In genomic region chr16:72987480-72987901, GRCh38 we compare ENCODE assay signal across 23 cellular contexts.
DNase-seq lines count a peak whose midpoint lies in the region; ATAC-seq, FAIRE-seq and TF ChIP-seq lines count a peak whose summit lies in the region.
"Had no signal": no experiment of that assay in that cellular context is flagged by ENCODE, and none has a peak within 500 bp of the region (broad histone marks: within the 10 kb centered on the region; RNA-seq: fewer than 3 reads in every experiment).

No MANE protein-coding gene starts in this region.

- TF ChIP-seq POLR2A in lower leg skin (IDR thresholded peaks at IDR 0.05), result no peak

- intact Hi-C loops in mammary epithelial cell (cut with micrococcal nuclease) (loop anchor here (1.0 to 5.0 kb wide), 2 partner anchors 14 to 155 kb away; no protein-coding TSS in a partner anchor), lower leg skin (cut with DNase I; ENCODE audit: low total_unique reads) (no loop called here), tibial artery (cut with DNase I; ENCODE audit: low total_unique reads) (loop anchor here (5.0 to 10.0 kb wide), 2 partner anchors 40 to 57 kb away; partner anchors contain the start of gene ZFHX3), Calu3 (cut with micrococcal nuclease; ENCODE audit: unreplicated experiment) (no loop called here)

- no peaks in the 10 kb centered on the region for H3K9me3 Mint-ChIP-seq in Calu3 (ENCODE audit: low read depth, unreplicated experiment)
- H3K9me3 Mint-ChIP-seq: T-helper 2 cell treated with Interferon-gamma antibody and Interleukin-4, amounts not matched to agents 5 μg/mL and 100 μg/mL, for 36 hours had no signal

- H3K4me1 ChIP-seq in mammary epithelial cell (ENCODE audit: insufficient read depth, low read length) (peaks cover 46% of the 10 kb centered on the region), tibial artery (peaks cover 8 to 98% (median 77%) of the 10 kb centered on the region in 4 donors)

- no peak overlapping the region for H2AFZ ChIP-seq in mammary epithelial cell (ENCODE audit: low read depth, low read length)

- H3K27ac ChIP-seq in mammary epithelial cell (ENCODE audit: insufficient read depth, low read depth, low read length), result peak overlapping the region; percentile 8
- H3K27ac ChIP-seq in tibial artery, result peak overlapping the region; percentile 82 to 89
- H3K27ac ChIP-seq: 22Rv1, BLaER1, pancreas, SJCRH30 had no signal

- H3K4me3 Mint-ChIP-seq in Calu3 (ENCODE audit: low read depth, unreplicated experiment), result no peak overlapping the region
- H3K4me3 Mint-ChIP-seq: T-helper 2 cell treated with Interferon-gamma antibody and Interleukin-4, amounts not matched to agents 5 μg/mL and 100 μg/mL, for 36 hours had no signal

- no peak overlapping the region for H3K9ac ChIP-seq in mammary epithelial cell (ENCODE audit: insufficient read depth, low read length)
- H3K9ac ChIP-seq: BLaER1 had no signal

- peak overlapping the region; percentile 40 for H3K4me2 ChIP-seq in mammary epithelial cell (ENCODE audit: insufficient read depth, low read depth, low read length)
- H3K4me2 ChIP-seq: BLaER1, smooth muscle cell had no signal

- DNase-seq in DMS79 treated with DMSO at 0.1 percent for 48 hours (lab: John Stamatoyannopoulos, UW), result peak; percentile 20
- DNase-seq in DMS79 (lab: John Stamatoyannopoulos, UW), result no peak
- DNase-seq in mammary epithelial cell, result peak; percentile 89
- DNase-seq in lower leg skin (ENCODE audit: low spot score in 2 of 2), result peak; percentile 42 to 54
- DNase-seq in tibial artery, result peak in 1 of 2 donors; percentile 37
- DNase-seq in urothelium cell line (ENCODE audit: low spot score), result no peak
- DNase-seq in Calu3, result no peak
- DNase-seq: activated effector memory CD4-positive, alpha-beta T cell treated with Interleukin-2 at 50 U/mL for 16 hours; caudate nucleus; effector CD4-positive, alpha-beta T cell; Karpas-422; left colon; NCI-H1092 treated with DMSO at 0.1 percent for 48 hours; NCI-H2227 treated with DMSO at 0.1 percent for 48 hours; pancreas; SJCRH30; stimulated activated CD4-positive, alpha-beta T cell treated with anti-CD3 and anti-CD28 coated beads, Interleukin-4, amount 100 ng/mL, for 4 hours; stimulated activated CD8-positive, alpha-beta memory T cell treated with anti-CD3 and anti-CD28 coated beads, Interleukin-4, amount 100 ng/mL, for 48 hours had no signal

- in situ Hi-C loops in mammary epithelial cell (cut with MboI; ENCODE audit: low sequenced_read_pairs in 2 of 2), result no loop called here

- H3K36me3 Mint-ChIP-seq in Calu3 (ENCODE audit: insufficient read depth, unreplicated experiment), result no peaks in the 10 kb centered on the region

- CTCF ChIA-PET in mammary epithelial cell (lab: Charles Lee; ENCODE audit: low non-redundant PET) (interaction anchor here (0.5 to 0.6 kb wide), 2 partner anchors 49 to 155 kb away, joined by 3 to 5 read pairs; no protein-coding TSS in a partner anchor), Calu3 (lab: Charles Lee) (no interaction called here)

- H3K4me3 ChIP-seq in mammary epithelial cell (replicated peaks in 1 of 3; ENCODE audit: insufficient read depth in 1 of 3, low read depth in 2 of 3, low read length in 3 of 3), result no peak overlapping the region
- no peak overlapping the region for H3K4me3 ChIP-seq in lower leg skin (ENCODE audit: low read depth, poor library complexity, severe bottlenecking)
- no peak overlapping the region for H3K4me3 ChIP-seq in tibial artery
- H3K4me3 ChIP-seq: BLaER1, pancreas, SJCRH30, smooth muscle cell had no signal

- ATAC-seq in GM19455 (IDR thresholded peaks at IDR 0.05; ENCODE audit: unreplicated experiment), result no peak
- ATAC-seq: left colon, pancreas had no signal

- whole genome bisulfite sequencing in mammary epithelial cell (ENCODE audit: low coverage, missing lambda C conversion rate), result 0% methylated on average over 3 of the region's 3 CpGs
- whole genome bisulfite sequencing in lower leg skin, 2 donors, result 50 to 54% methylated on average over 3 of the region's 3 CpGs

- H3K9me3 ChIP-seq in mammary epithelial cell (replicated peaks; ENCODE audit: insufficient read depth, low read length) (no peaks in the 10 kb centered on the region), tibial artery (no peaks in the 10 kb centered on the region)
- H3K9me3 ChIP-seq: BLaER1, pancreas, SJCRH30 had no signal

- FAIRE-seq in urothelium cell line (lab: Jason Lieb, UNC), result no peak
- FAIRE-seq: pancreas had no signal

- no peak overlapping the region for H3K27ac Mint-ChIP-seq in Calu3 (ENCODE audit: unreplicated experiment)
- H3K27ac Mint-ChIP-seq: T-helper 2 cell treated with Interferon-gamma antibody and Interleukin-4, amounts not matched to agents 5 μg/mL and 100 μg/mL, for 36 hours had no signal

- TF ChIP-seq CTCF in mammary epithelial cell (conservative IDR thresholded peaks at IDR 0.05 in 1 of 2, IDR thresholded peaks at IDR 0.05 in 1 of 2; ENCODE audit: extremely low read depth in 1 of 2, insufficient read depth in 1 of 2, low read depth in 1 of 2, low read length in 2 of 2) (peak in 1 of 2 donors; percentile 38), lower leg skin (IDR thresholded peaks at IDR 0.05) (no peak), tibial artery (IDR thresholded peaks at IDR 0.05) (no peak), Calu3 (IDR thresholded peaks at IDR 0.05; ENCODE audit: unreplicated experiment) (no peak)

- H3K27me3 ChIP-seq in mammary epithelial cell (ENCODE audit: insufficient read depth, low read length) (no peaks in the 10 kb centered on the region), tibial artery (no peaks in the 10 kb centered on the region)
- H3K27me3 ChIP-seq: BLaER1, pancreas, SJCRH30 had no signal

- peaks cover 41% of the 10 kb centered on the region for H3K4me1 Mint-ChIP-seq in Calu3 (ENCODE audit: low read depth, unreplicated experiment)

- H3K27me3 Mint-ChIP-seq in Calu3 (ENCODE audit: unreplicated experiment), result no peaks in the 10 kb centered on the region

- H3K36me3 ChIP-seq in mammary epithelial cell (ENCODE audit: insufficient read depth, low read length), result no peaks in the 10 kb centered on the region
- no peaks in the 10 kb centered on the region for H3K36me3 ChIP-seq in tibial artery
- H3K36me3 ChIP-seq: BLaER1, pancreas, SJCRH30 had no signal

- peaks cover 71% of the 10 kb centered on the region for H3K79me2 ChIP-seq in mammary epithelial cell (ENCODE audit: insufficient read depth, low read length)

- no TSS peak for BruUV-seq in mammary epithelial cell (replicated peaks; lab: Mats Ljungman, UMichigan)
- no TSS peak for BruUV-seq in Calu3 (replicated peaks; lab: Mats Ljungman, UMichigan)

- dilution Hi-C loops in mammary epithelial cell (cut with HindIII; ENCODE audit: low sequenced_read_pairs), result no loop called here

- no peaks in the 10 kb centered on the region for H4K20me1 ChIP-seq in mammary epithelial cell (ENCODE audit: insufficient read depth, low read length)
- H4K20me1 ChIP-seq: BLaER1 had no signal

Comparison
In these comparisons a context has a peak if more than half of its experiments do, and no peak if none do; other contexts are left out.
1. DNase-seq: peak in DMS79 treated with DMSO at 0.1 percent for 48 hours (single experiment), mammary epithelial cell (single experiment) and lower leg skin (2 of 2); none in DMS79 (single experiment), urothelium cell line (single experiment) and Calu3 (single experiment).
2. intact Hi-C loops: an anchor here in mammary epithelial cell (1.0 to 5.0 kb wide) and tibial artery (5.0 to 10.0 kb wide); none called in lower leg skin and Calu3.